ENCODE assay signal across 8 cellular contexts in the genomic region with DNA sequence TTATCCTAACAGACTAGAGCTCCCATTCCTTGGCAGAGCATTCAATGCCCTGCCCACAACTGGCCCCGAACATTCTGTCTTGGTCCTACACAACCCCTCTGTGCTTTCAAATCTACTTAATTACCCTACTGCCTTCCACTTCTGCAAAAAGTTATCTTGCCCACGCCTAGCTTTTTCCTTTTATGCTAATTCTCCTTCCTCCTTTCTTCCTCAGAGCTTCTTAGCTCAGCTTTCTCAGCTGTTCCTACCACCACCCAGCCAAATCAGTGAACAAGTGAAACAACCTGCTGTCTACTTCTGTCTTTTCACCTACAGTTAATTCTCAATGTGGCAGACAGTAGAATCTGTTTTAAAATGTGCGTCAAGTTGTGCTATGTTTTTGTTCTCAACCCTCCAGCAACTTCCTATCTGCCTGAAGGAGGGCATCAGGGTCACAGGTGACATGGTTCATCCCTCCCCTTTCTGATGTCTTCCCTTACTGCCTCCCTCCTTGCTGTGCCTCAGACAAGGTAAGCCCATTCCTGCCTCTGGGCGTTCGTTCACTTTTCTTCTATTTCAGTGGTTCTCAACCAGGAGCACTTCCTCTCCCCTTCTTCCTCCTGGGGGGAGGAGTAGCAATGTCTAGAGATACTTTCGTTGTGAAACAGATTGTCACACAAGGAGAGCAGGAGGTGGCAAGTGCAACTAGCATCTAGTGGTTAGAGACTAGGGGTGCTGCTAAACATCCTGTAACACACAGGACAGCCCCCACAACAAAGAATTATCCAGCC. TPM values are rescaled to one million over a fixed set of nuclear protein-coding genes. Genes with fewer than 3 reads are reported as not detected.
A peak's percentile ranks its signal among the peaks of the same experiment; 100 is the strongest.
DNase-seq lines count a peak whose midpoint lies in the region; ATAC-seq lines count a peak whose summit lies in the region.

No MANE protein-coding gene starts in this region.

- peak overlapping the region; percentile 76 to 95 (median 86) for H3K4me3 Mint-ChIP-seq in CD4-positive, CD25-positive, alpha-beta regulatory T cell
- H3K4me3 Mint-ChIP-seq in memory B cell, result peak overlapping the region; percentile 85

- no peaks in the 10 kb centered on the region for H3K27me3 ChIP-seq in CD4-positive, CD25-positive, alpha-beta regulatory T cell (ENCODE audit: control insufficient read depth, insufficient read depth, low read length)

- H3K36me3 Mint-ChIP-seq in CD4-positive, CD25-positive, alpha-beta regulatory T cell, result peaks cover 6% of the 10 kb centered on the region
- H3K36me3 Mint-ChIP-seq in memory B cell, result peaks cover 7% of the 10 kb centered on the region

- H3K36me3 ChIP-seq in CD4-positive, CD25-positive, alpha-beta regulatory T cell (ENCODE audit: control insufficient read depth, insufficient read depth, low read length), result no peaks in the 10 kb centered on the region

- H3K27ac Mint-ChIP-seq in CD4-positive, CD25-positive, alpha-beta regulatory T cell, result peak overlapping the region; percentile 82 to 100 (median 91)
- peak overlapping the region; percentile 82 for H3K27ac Mint-ChIP-seq in memory B cell

- no peaks in the 10 kb centered on the region for H3K27me3 Mint-ChIP-seq in CD4-positive, CD25-positive, alpha-beta regulatory T cell
- H3K27me3 Mint-ChIP-seq in memory B cell, result no peaks in the 10 kb centered on the region

- peaks cover 27 to 64% (median 49%) of the 10 kb centered on the region in 4 donors for H3K4me1 Mint-ChIP-seq in CD4-positive, CD25-positive, alpha-beta regulatory T cell
- H3K4me1 Mint-ChIP-seq in memory B cell, result peaks cover 39% of the 10 kb centered on the region

- peaks cover 51% of the 10 kb centered on the region for H3K4me1 ChIP-seq in CD4-positive, CD25-positive, alpha-beta regulatory T cell (ENCODE audit: control insufficient read depth, insufficient read depth, low read length, poor library complexity, severe bottlenecking)

- peak overlapping the region; percentile 66 for H3K27ac ChIP-seq in CD4-positive, CD25-positive, alpha-beta regulatory T cell (ENCODE audit: insufficient read depth, low read length, poor library complexity, severe bottlenecking)

- ATAC-seq in CD4-positive, CD25-positive, alpha-beta regulatory T cell (ENCODE audit: low read depth in 2 of 2), result peak in 1 of 2 donors; percentile 16
- peak; percentile 35 for ATAC-seq in GM19328 (IDR thresholded peaks at IDR 0.05; ENCODE audit: unreplicated experiment)
- ATAC-seq in HG03175 (IDR thresholded peaks at IDR 0.05; ENCODE audit: unreplicated experiment), result peak; percentile 54
- peak; percentile 52 for ATAC-seq in memory B cell (ENCODE audit: low read depth)

- H3K9me3 Mint-ChIP-seq in CD4-positive, CD25-positive, alpha-beta regulatory T cell, result no peaks in the 10 kb centered on the region
- H3K9me3 Mint-ChIP-seq in memory B cell, result no peaks in the 10 kb centered on the region

- peak overlapping the region; percentile 78 for H3K4me3 ChIP-seq in CD4-positive, CD25-positive, alpha-beta regulatory T cell (ENCODE audit: low read depth, low read length)

- peak in 2 of 3 donors; percentile 59 to 78 for DNase-seq in CD4-positive, CD25-positive, alpha-beta regulatory T cell
- peak; percentile 11 for DNase-seq in UCSD-AML1 (lab: John Stamatoyannopoulos, UW; ENCODE audit: unreplicated experiment)
- DNase-seq in memory B cell (ENCODE audit: low spot score in 2 of 2), result peak; percentile 47 to 50
- DNase-seq in GM03348 (ENCODE audit: low spot score), result no peak
- no peak for DNase-seq in HCEC 1CT
- no peak for DNase-seq in NCI-H187 (lab: John Stamatoyannopoulos, UW)

- no peaks in the 10 kb centered on the region for H3K9me3 ChIP-seq in CD4-positive, CD25-positive, alpha-beta regulatory T cell (ENCODE audit: control insufficient read depth in 2 of 2, low read length in 2 of 2)

RNA-seq across cellular contexts. Expression of a gene that starts 1.3 kb away (rescaled TPM):
- 45.6 TPM for total RNA-seq in CD4-positive, CD25-positive, alpha-beta regulatory T cell
- 100 to 1,000 TPM in 1 of 4 donors, 10 to 100 TPM in 3; 76.7 to 170 (median 83.7) TPM for polyA plus RNA-seq in CD4-positive, CD25-positive, alpha-beta regulatory T cell

RNA-seq across cellular contexts. Expression of a gene that starts 53.3 kb away (rescaled TPM):
- total RNA-seq in CD4-positive, CD25-positive, alpha-beta regulatory T cell, result 149 TPM
- polyA plus RNA-seq in CD4-positive, CD25-positive, alpha-beta regulatory T cell, result 10 to 100 TPM; 60.7 to 96.4 (median 66.9) TPM

Comparison
In these comparisons a context has a peak if more than half of its experiments do, and no peak if none do; other contexts are left out.
1. DNase-seq: peak in CD4-positive, CD25-positive, alpha-beta regulatory T cell (2 of 3), UCSD-AML1 (single experiment) and memory B cell (2 of 2); none in GM03348 (single experiment), HCEC 1CT (single experiment) and NCI-H187 (0 of 2).